In the genomic region with DNA sequence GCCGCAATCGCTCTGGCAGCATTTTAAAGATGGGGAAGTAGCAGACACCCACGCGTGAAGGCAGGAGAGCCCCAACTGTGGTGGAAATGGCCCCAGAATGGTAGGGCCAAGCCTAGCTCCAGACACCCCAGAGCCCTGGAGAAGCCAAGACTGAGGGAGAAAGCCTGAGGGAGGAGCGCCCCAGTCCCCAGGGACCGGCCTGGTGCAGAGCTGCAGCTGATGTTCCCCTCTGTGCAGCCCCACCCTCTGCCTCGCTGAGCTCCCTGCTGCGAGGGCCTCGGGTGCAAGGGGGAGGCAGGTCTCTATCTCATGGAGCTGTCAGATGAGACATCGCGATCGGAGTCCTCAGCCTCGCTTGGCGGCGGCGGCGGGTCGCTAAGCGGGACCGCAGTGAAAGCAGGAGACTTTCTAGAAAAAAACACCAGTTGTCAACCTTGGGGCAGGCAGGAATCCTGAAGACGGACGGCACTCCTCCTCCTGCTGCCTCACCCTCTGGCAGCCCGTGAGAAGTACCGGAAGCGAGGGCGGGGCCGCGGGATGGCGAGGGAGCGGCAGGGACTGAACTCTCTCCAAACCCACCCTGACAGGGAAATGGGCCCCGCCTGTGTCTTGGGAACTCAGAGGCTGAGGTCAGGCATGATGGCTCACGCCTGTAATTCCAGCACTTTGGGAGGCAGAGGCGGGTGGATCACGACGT, we compare ENCODE assay signal across 8 cellular contexts. TPM values are rescaled to one million over a fixed set of nuclear protein-coding genes. Genes with fewer than 3 reads are reported as not detected.
A peak's percentile ranks its signal among the peaks of the same experiment; 100 is the strongest.
DNase-seq lines count a peak whose midpoint lies in the region; ATAC-seq and TF ChIP-seq lines count a peak whose summit lies in the region.

No MANE protein-coding gene starts in this region.

- H3K36me3 Mint-ChIP-seq in WTC11 = peaks cover 55% of the 10 kb centered on the region
- H3K36me3 Mint-ChIP-seq in effector memory CD8-positive, alpha-beta T cell (ENCODE audit: insufficient read depth) = peaks cover 50% of the 10 kb centered on the region
- H3K36me3 Mint-ChIP-seq in mesothelial cell of epicardium = peaks cover 12% of the 10 kb centered on the region
- peaks cover 28% of the 10 kb centered on the region for H3K36me3 Mint-ChIP-seq in type B pancreatic cell

- CTCF ChIA-PET in GM10248 (lab: Yijun Ruan, JAX) = interaction anchor here (0.9 to 11.4 kb wide), 10 partner anchors 12 to 345 kb away, joined by 3 to 280 read pairs (median 6); a partner anchor contains a TSS
- CTCF ChIA-PET in WTC11 (lab: Charles Lee) = interaction anchor here (0.5 to 7.1 kb wide), 6 partner anchors 14 to 214 kb away, joined by 3 to 195 read pairs (median 14); a partner anchor contains a TSS

- H3K27ac Mint-ChIP-seq in WTC11 = peak overlapping the region; percentile 92
- peak overlapping the region; percentile 62 to 79 for H3K27ac Mint-ChIP-seq in effector memory CD8-positive, alpha-beta T cell
- peak overlapping the region; percentile 83 for H3K27ac Mint-ChIP-seq in mesothelial cell of epicardium
- peak overlapping the region; percentile 100 for H3K27ac Mint-ChIP-seq in type B pancreatic cell

- H3K4me3 Mint-ChIP-seq in WTC11 (peak overlapping the region; percentile 44), mesothelial cell of epicardium (peak overlapping the region; percentile 45), type B pancreatic cell (peak overlapping the region; percentile 76)
- peak overlapping the region; percentile 57 to 68 for H3K4me3 Mint-ChIP-seq in effector memory CD8-positive, alpha-beta T cell

- H3K4me1 Mint-ChIP-seq in WTC11 (peaks cover 44% of the 10 kb centered on the region), mesothelial cell of epicardium (peaks cover 46% of the 10 kb centered on the region), type B pancreatic cell (ENCODE audit: unreplicated experiment) (peaks cover 40% of the 10 kb centered on the region)
- peaks cover 34 to 35% of the 10 kb centered on the region in 2 donors for H3K4me1 Mint-ChIP-seq in effector memory CD8-positive, alpha-beta T cell (ENCODE audit: low read depth in 2 of 2)

- TF ChIP-seq CTCF in GM10248 (IDR thresholded peaks at IDR 0.05; ENCODE audit: control extremely low read depth, extremely low read depth, low read depth, missing control alignments) (no peak), WTC11 (IDR thresholded peaks at IDR 0.05) (no peak), mesothelial cell of epicardium (IDR thresholded peaks at IDR 0.05; ENCODE audit: unreplicated experiment) (no peak), type B pancreatic cell (conservative IDR thresholded peaks at IDR 0.05) (no peak)

- ATAC-seq in WTC11 (peak; percentile 55), HG02763 (IDR thresholded peaks at IDR 0.05; ENCODE audit: unreplicated experiment) (no peak), GM21515 (IDR thresholded peaks at IDR 0.05; ENCODE audit: unreplicated experiment) (no peak)
- no peak for ATAC-seq in effector memory CD8-positive, alpha-beta T cell (replicated peaks)

- H3K9me3 Mint-ChIP-seq in WTC11 (no peaks in the 10 kb centered on the region), mesothelial cell of epicardium (no peaks in the 10 kb centered on the region), type B pancreatic cell (no peaks in the 10 kb centered on the region)
- H3K9me3 Mint-ChIP-seq in effector memory CD8-positive, alpha-beta T cell = no peaks in the 10 kb centered on the region

- H3K27me3 Mint-ChIP-seq in WTC11 (ENCODE audit: low read depth) (no peaks in the 10 kb centered on the region; the same call in 1 of the 2 replicates), mesothelial cell of epicardium (ENCODE audit: low read depth) (no peaks in the 10 kb centered on the region), type B pancreatic cell (peaks cover 5% of the 10 kb centered on the region)
- no peaks in the 10 kb centered on the region for H3K27me3 Mint-ChIP-seq in effector memory CD8-positive, alpha-beta T cell

- DNase-seq in GM10248 (ENCODE audit: extremely low spot score) (peak; percentile 66), NCI-H1092 treated with DMSO at 0.1 percent for 48 hours (lab: John Stamatoyannopoulos, UW) (peak; percentile 63), WTC11 (ENCODE audit: low spot score) (peak; percentile 88), mesothelial cell of epicardium (ENCODE audit: low spot score in 2 of 2, unreplicated experiment in 2 of 2) (peak in 1 of 2 experiments; percentile 80), type B pancreatic cell (ENCODE audit: extremely low spot score, unreplicated experiment) (peak; percentile 84)
- DNase-seq in effector memory CD8-positive, alpha-beta T cell = peak in 1 of 3 experiments; percentile 23

- POLR2A ChIA-PET in GM10248 (lab: Yijun Ruan, JAX) (interaction anchor here (0.7 to 3.4 kb wide), 2 partner anchors 21 to 70 kb away, joined by 3 to 26 read pairs; a partner anchor contains a TSS), WTC11 (lab: Charles Lee) (interaction anchor here (1.4 kb wide), 1 partner anchor 204 kb away, joined by 4 read pairs; no protein-coding TSS in a partner anchor)

TF ChIP-seq in WTC11, 78 proteins besides CTCF, POLR2A, EP300 and RAD21 (continues in another document):
- no peak for TF ChIP-seq OVOL2 (CRISPR knock-in tag; IDR thresholded peaks at IDR 0.05; ENCODE audit: borderline replicate concordance)
- no peak for TF ChIP-seq ATF1 (CRISPR knock-in tag; IDR thresholded peaks at IDR 0.05)
- TF ChIP-seq, protein P1, sequence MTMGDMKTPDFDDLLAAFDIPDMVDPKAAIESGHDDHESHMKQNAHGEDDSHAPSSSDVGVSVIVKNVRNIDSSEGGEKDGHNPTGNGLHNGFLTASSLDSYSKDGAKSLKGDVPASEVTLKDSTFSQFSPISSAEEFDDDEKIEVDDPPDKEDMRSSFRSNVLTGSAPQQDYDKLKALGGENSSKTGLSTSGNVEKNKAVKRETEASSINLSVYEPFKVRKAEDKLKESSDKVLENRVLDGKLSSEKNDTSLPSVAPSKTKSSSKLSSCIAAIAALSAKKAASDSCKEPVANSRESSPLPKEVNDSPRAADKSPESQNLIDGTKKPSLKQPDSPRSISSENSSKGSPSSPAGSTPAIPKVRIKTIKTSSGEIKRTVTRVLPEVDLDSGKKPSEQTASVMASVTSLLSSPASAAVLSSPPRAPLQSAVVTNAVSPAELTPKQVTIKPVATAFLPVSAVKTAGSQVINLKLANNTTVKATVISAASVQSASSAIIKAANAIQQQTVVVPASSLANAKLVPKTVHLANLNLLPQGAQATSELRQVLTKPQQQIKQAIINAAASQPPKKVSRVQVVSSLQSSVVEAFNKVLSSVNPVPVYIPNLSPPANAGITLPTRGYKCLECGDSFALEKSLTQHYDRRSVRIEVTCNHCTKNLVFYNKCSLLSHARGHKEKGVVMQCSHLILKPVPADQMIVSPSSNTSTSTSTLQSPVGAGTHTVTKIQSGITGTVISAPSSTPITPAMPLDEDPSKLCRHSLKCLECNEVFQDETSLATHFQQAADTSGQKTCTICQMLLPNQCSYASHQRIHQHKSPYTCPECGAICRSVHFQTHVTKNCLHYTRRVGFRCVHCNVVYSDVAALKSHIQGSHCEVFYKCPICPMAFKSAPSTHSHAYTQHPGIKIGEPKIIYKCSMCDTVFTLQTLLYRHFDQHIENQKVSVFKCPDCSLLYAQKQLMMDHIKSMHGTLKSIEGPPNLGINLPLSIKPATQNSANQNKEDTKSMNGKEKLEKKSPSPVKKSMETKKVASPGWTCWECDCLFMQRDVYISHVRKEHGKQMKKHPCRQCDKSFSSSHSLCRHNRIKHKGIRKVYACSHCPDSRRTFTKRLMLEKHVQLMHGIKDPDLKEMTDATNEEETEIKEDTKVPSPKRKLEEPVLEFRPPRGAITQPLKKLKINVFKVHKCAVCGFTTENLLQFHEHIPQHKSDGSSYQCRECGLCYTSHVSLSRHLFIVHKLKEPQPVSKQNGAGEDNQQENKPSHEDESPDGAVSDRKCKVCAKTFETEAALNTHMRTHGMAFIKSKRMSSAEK (CRISPR knock-in tag; IDR thresholded peaks at IDR 0.05; ENCODE audit: borderline replicate concordance) = no peak
- TF ChIP-seq, protein P2, sequence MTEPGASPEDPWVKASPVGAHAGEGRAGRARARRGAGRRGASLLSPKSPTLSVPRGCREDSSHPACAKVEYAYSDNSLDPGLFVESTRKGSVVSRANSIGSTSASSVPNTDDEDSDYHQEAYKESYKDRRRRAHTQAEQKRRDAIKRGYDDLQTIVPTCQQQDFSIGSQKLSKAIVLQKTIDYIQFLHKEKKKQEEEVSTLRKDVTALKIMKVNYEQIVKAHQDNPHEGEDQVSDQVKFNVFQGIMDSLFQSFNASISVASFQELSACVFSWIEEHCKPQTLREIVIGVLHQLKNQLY (CRISPR knock-in tag; IDR thresholded peaks at IDR 0.05) = no peak
- TF ChIP-seq ELF4 (CRISPR knock-in tag; IDR thresholded peaks at IDR 0.05; ENCODE audit: low read depth) = no peak
- no peak for TF ChIP-seq NR3C1 (CRISPR knock-in tag; conservative IDR thresholded peaks at IDR 0.05; ENCODE audit: low read depth)
- TF ChIP-seq, protein P3, sequence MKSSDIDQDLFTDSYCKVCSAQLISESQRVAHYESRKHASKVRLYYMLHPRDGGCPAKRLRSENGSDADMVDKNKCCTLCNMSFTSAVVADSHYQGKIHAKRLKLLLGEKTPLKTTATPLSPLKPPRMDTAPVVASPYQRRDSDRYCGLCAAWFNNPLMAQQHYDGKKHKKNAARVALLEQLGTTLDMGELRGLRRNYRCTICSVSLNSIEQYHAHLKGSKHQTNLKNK (CRISPR knock-in tag; IDR thresholded peaks at IDR 0.05) = no peak
- TF ChIP-seq FOXK1 (CRISPR knock-in tag; IDR thresholded peaks at IDR 0.05) = no peak
- TF ChIP-seq NR1H2 (CRISPR knock-in tag; IDR thresholded peaks at IDR 0.05) = no peak
- TF ChIP-seq CBFB (CRISPR knock-in tag; IDR thresholded peaks at IDR 0.05; ENCODE audit: low read depth) = no peak

RNA-seq across cellular contexts. Expression of a gene that starts 6.0 kb away (rescaled TPM):
- total RNA-seq in WTC11 (2021) (4,276 to 4,694 TPM (median 4,682 TPM) in 3 replicates), mesothelial cell of epicardium (2,078 to 2,104 TPM (median 2,089 TPM) in 3 replicates), type B pancreatic cell (ENCODE audit: low replicate concordance) (2,317 and 5,618 TPM in 2 replicates)

RNA-seq across cellular contexts. Expression of a gene that starts 15.5 kb away (rescaled TPM):
- total RNA-seq in WTC11 (2021) (14.1 to 15.4 TPM (median 14.5 TPM) in 3 replicates), mesothelial cell of epicardium (14.8 to 16.1 TPM (median 14.8 TPM) in 3 replicates), type B pancreatic cell (ENCODE audit: low replicate concordance) (9.1 and 17.5 TPM in 2 replicates)

RNA-seq across cellular contexts. Expression of a gene that starts 27.8 kb away (rescaled TPM):
- total RNA-seq in WTC11 (2021) (68.4 to 79.4 TPM (median 72.4 TPM) in 3 replicates), mesothelial cell of epicardium (51.8 to 58.6 TPM (median 56.6 TPM) in 3 replicates), type B pancreatic cell (ENCODE audit: low replicate concordance) (60.9 and 106 TPM in 2 replicates)

RNA-seq across cellular contexts. Expression of a gene that starts 46.4 kb away (rescaled TPM):
- total RNA-seq in WTC11 (2021) (131 to 141 TPM (median 133 TPM) in 3 replicates), mesothelial cell of epicardium (56.3 to 62.6 TPM (median 57.1 TPM) in 3 replicates), type B pancreatic cell (ENCODE audit: low replicate concordance) (96.5 and 109 TPM in 2 replicates)

RNA-seq across cellular contexts. Expression of a gene that starts 47.3 kb away (rescaled TPM):
- total RNA-seq in WTC11 (2021) = 285 to 290 TPM (median 288 TPM) in 3 replicates
- total RNA-seq in mesothelial cell of epicardium = 137 to 148 TPM (median 145 TPM) in 3 replicates
- 213 and 396 TPM in 2 replicates for total RNA-seq in type B pancreatic cell (ENCODE audit: low replicate concordance)
